8 cellular contexts compared by ENCODE assay signal in genomic region chr20:40990542-40991120, GRCh38. TPM values are rescaled to one million over a fixed set of nuclear protein-coding genes. Genes with fewer than 3 reads are reported as not detected.
DNase-seq lines count a peak whose midpoint lies in the region; ATAC-seq and TF ChIP-seq lines count a peak whose summit lies in the region.

No MANE protein-coding gene starts in this region.

- H3K27me3 Mint-ChIP-seq in activated T-cell treated with anti-CD3 and anti-CD28 coated beads, Interleukin-2, amount 50 U/mL, for 4 hours (ENCODE audit: low read depth) = no peaks in the 10 kb centered on the region

- DNase-seq in DMS53 (lab: John Stamatoyannopoulos, UW) (peak; percentile 93), Kasumi-1 (lab: John Stamatoyannopoulos, UW) (peak; percentile 94 to 95), Peyer's patch (peak; percentile 78 to 93 (median 79)), fibroblast of gingiva (ENCODE audit: low read depth) (peak; percentile 83), stomach (peak; percentile 81)
- DNase-seq in activated T-cell treated with anti-CD3 and anti-CD28 coated beads, Interleukin-2, amount 50 U/mL, for 4 hours = peak; percentile 62

- peak; percentile 27 to 94 (median 88) for TF ChIP-seq CTCF in Peyer's patch (IDR thresholded peaks at IDR 0.05)
- TF ChIP-seq CTCF in neural cell (IDR thresholded peaks at IDR 0.05; ENCODE audit: poor library complexity, severe bottlenecking) = peak; percentile 72
- TF ChIP-seq CTCF in stomach (IDR thresholded peaks at IDR 0.05) = peak in 5 of 7 experiments; percentile 67 to 84 (median 82)

- no peak overlapping the region for H3K4me2 ChIP-seq in neural cell (ENCODE audit: low read length)

- H3K36me3 Mint-ChIP-seq in activated T-cell treated with anti-CD3 and anti-CD28 coated beads, Interleukin-2, amount 50 U/mL, for 4 hours (ENCODE audit: insufficient read depth) = no peaks in the 10 kb centered on the region

- no peaks in the 10 kb centered on the region for H3K36me3 ChIP-seq in Peyer's patch
- no peaks in the 10 kb centered on the region for H3K36me3 ChIP-seq in neural cell (ENCODE audit: insufficient read depth, low read length)
- no peaks in the 10 kb centered on the region for H3K36me3 ChIP-seq in stomach

- H3K4me3 Mint-ChIP-seq in activated T-cell treated with anti-CD3 and anti-CD28 coated beads, Interleukin-2, amount 50 U/mL, for 4 hours = no peak overlapping the region

- H3K79me2 ChIP-seq in neural cell (replicated peaks; ENCODE audit: insufficient read depth, low read length) = no peaks in the 10 kb centered on the region

- WGBS in stomach, 5 donors = 27 to 37% (median 32%) methylated on average over 8 to 10 of the region's 10 CpGs

- peak; percentile 50 for ATAC-seq in GM21737 (IDR thresholded peaks at IDR 0.05; ENCODE audit: unreplicated experiment)
- peak; percentile 88 to 91 for ATAC-seq in activated T-cell treated with anti-CD3 and anti-CD28 coated beads, Interleukin-2, amount 50 U/mL, for 4 hours

- no peak overlapping the region for H3K9ac ChIP-seq in neural cell (ENCODE audit: low read length)

- H4K20me1 ChIP-seq in neural cell (ENCODE audit: insufficient read depth) = no peaks in the 10 kb centered on the region

- no peaks in the 10 kb centered on the region for H3K9me2 ChIP-seq in neural cell (ENCODE audit: insufficient read depth, low read length)

- H3K4me1 Mint-ChIP-seq in activated T-cell treated with anti-CD3 and anti-CD28 coated beads, Interleukin-2, amount 50 U/mL, for 4 hours (ENCODE audit: low read depth) = peaks cover 32% of the 10 kb centered on the region

- H3K9me3 Mint-ChIP-seq in activated T-cell treated with anti-CD3 and anti-CD28 coated beads, Interleukin-2, amount 50 U/mL, for 4 hours = no peaks in the 10 kb centered on the region

- H3F3A ChIP-seq in neural cell (ENCODE audit: insufficient read depth, low read length, poor library complexity, severe bottlenecking) = no peaks in the 10 kb centered on the region

- H3K4me3 ChIP-seq in Peyer's patch (no peak overlapping the region), neural cell (ENCODE audit: low read length) (no peak overlapping the region), stomach (no peak overlapping the region)

- H3K27me3 ChIP-seq in Peyer's patch = no peaks in the 10 kb centered on the region
- H3K27me3 ChIP-seq in neural cell (ENCODE audit: insufficient read depth, low read depth, low read length) = no peaks in the 10 kb centered on the region
- no peaks in the 10 kb centered on the region for H3K27me3 ChIP-seq in stomach

- peak; percentile 71 for TF ChIP-seq RAD21 in neural cell (conservative IDR thresholded peaks at IDR 0.05)

- H3K9me3 ChIP-seq in Peyer's patch (no peaks in the 10 kb centered on the region), neural cell (ENCODE audit: low read length) (no peaks in the 10 kb centered on the region), stomach (no peaks in the 10 kb centered on the region)

- no peak overlapping the region for H2AFZ ChIP-seq in neural cell (ENCODE audit: low read depth, low read length)

- TF ChIP-seq POLR2A in Peyer's patch (IDR thresholded peaks at IDR 0.05) = no peak
- TF ChIP-seq POLR2A in stomach (IDR thresholded peaks at IDR 0.05) = no peak

- TF ChIP-seq EP300 in neural cell (conservative IDR thresholded peaks at IDR 0.05; ENCODE audit: poor library complexity, severe bottlenecking) = no peak
- TF ChIP-seq EP300 in stomach (IDR thresholded peaks at IDR 0.05) = no peak

- peak overlapping the region in 2 of 4 donors; percentile 30 to 64 for H3K27ac ChIP-seq in Peyer's patch
- H3K27ac ChIP-seq in neural cell (ENCODE audit: low read length) = no peak overlapping the region
- H3K27ac ChIP-seq in stomach = peak overlapping the region in 2 of 5 donors; percentile 14 to 53

- intact Hi-C loops in stomach (cut with DNase I; ENCODE audit: low total_unique reads) = loop anchor here (5.0 kb wide), 1 partner anchor 107 kb away; no protein-coding TSS in a partner anchor

- peaks cover 0 to 18% (median 8%) of the 10 kb centered on the region in 4 donors for H3K4me1 ChIP-seq in Peyer's patch
- H3K4me1 ChIP-seq in stomach = peaks cover 4 to 9% (median 6%) of the 10 kb centered on the region in 4 donors

TF ChIP-seq in neural cell, 6 proteins besides CTCF, POLR2A, EP300 and RAD21:
- TF ChIP-seq EZH2 (IDR thresholded peaks at IDR 0.05; ENCODE audit: borderline replicate concordance, insufficient read depth, low read length, poor library complexity, severe bottlenecking) (no peak), SMC3 (conservative IDR thresholded peaks at IDR 0.05; ENCODE audit: poor library complexity) (peak; percentile 76), POLR2AphosphoS5 (IDR thresholded peaks at IDR 0.05) (no peak), MXI1 (conservative IDR thresholded peaks at IDR 0.05; ENCODE audit: poor library complexity, severe bottlenecking) (no peak)
- TF ChIP-seq, protein P1, sequence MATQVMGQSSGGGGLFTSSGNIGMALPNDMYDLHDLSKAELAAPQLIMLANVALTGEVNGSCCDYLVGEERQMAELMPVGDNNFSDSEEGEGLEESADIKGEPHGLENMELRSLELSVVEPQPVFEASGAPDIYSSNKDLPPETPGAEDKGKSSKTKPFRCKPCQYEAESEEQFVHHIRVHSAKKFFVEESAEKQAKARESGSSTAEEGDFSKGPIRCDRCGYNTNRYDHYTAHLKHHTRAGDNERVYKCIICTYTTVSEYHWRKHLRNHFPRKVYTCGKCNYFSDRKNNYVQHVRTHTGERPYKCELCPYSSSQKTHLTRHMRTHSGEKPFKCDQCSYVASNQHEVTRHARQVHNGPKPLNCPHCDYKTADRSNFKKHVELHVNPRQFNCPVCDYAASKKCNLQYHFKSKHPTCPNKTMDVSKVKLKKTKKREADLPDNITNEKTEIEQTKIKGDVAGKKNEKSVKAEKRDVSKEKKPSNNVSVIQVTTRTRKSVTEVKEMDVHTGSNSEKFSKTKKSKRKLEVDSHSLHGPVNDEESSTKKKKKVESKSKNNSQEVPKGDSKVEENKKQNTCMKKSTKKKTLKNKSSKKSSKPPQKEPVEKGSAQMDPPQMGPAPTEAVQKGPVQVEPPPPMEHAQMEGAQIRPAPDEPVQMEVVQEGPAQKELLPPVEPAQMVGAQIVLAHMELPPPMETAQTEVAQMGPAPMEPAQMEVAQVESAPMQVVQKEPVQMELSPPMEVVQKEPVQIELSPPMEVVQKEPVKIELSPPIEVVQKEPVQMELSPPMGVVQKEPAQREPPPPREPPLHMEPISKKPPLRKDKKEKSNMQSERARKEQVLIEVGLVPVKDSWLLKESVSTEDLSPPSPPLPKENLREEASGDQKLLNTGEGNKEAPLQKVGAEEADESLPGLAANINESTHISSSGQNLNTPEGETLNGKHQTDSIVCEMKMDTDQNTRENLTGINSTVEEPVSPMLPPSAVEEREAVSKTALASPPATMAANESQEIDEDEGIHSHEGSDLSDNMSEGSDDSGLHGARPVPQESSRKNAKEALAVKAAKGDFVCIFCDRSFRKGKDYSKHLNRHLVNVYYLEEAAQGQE (IDR thresholded peaks at IDR 0.05; ENCODE audit: borderline replicate concordance) = no peak

RNA-seq across cellular contexts. Expression of gene TOP1, which starts 38.0 kb away (rescaled TPM):
- total RNA-seq in Peyer's patch = 10 to 100 TPM; 34.4 to 72.6 (median 39.8) TPM
- 100 to 1,000 TPM; 117 to 131 (median 121) TPM for total RNA-seq in activated T-cell treated with anti-CD3 and anti-CD28 coated beads, Interleukin-2, amount 50 U/mL, for 4 hours
- 27.8 and 33.2 TPM in 2 replicates for polyA plus RNA-seq in neural cell
- 48.7 and 65.5 TPM in 2 replicates for polyA minus RNA-seq in neural cell
- total RNA-seq in stomach = 10 to 100 TPM; 14.8 to 46.2 (median 19.6) TPM
- 10 to 100 TPM; 18.0 to 24.0 (median 23.8) TPM for polyA plus RNA-seq in stomach
